ENCODE assay signal across 9 cellular contexts in the genomic region with DNA sequence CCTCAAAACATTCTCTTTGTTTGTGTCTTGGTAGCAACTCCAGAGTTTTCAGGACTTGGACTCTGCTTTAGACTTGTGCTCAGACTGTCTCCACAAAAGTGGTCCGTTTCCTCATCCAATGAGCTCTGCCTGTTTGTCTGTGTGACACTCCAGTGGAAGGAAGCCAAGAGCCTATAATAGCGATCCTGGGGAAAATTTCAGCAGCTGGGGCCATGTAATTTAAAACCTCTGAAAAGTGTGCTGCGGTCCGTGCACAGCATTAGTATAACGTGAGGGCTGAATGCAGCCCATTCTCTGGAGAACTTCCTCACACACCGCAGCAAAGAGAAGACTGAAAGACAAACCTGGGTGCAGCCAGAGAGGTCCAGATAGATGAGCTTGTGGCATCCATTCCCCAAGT. TPM values are rescaled to one million over a fixed set of nuclear protein-coding genes. Genes with fewer than 3 reads are reported as not detected.
DNase-seq lines count a peak whose midpoint lies in the region; ATAC-seq and TF ChIP-seq lines count a peak whose summit lies in the region.
"Had no signal": no experiment of that assay in that cellular context is flagged by ENCODE, and none has a peak within 500 bp of the region (broad histone marks: within the 10 kb centered on the region; RNA-seq: fewer than 3 reads in every experiment).

A gene with protein sequence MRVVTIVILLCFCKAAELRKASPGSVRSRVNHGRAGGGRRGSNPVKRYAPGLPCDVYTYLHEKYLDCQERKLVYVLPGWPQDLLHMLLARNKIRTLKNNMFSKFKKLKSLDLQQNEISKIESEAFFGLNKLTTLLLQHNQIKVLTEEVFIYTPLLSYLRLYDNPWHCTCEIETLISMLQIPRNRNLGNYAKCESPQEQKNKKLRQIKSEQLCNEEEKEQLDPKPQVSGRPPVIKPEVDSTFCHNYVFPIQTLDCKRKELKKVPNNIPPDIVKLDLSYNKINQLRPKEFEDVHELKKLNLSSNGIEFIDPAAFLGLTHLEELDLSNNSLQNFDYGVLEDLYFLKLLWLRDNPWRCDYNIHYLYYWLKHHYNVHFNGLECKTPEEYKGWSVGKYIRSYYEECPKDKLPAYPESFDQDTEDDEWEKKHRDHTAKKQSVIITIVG (plus strand): TSS at position 259 of the 400 bp plus-strand sequence. CDS start 20,914 bp downstream, outside the sequence.

- H3K27me3 ChIP-seq in breast epithelium = no peaks in the 10 kb centered on the region
- no peaks in the 10 kb centered on the region for H3K27me3 ChIP-seq in kidney epithelial cell (ENCODE audit: control insufficient read depth, insufficient read depth, low read length)

- H3K27ac ChIP-seq in breast epithelium = peak within 1 kb of the TSS; percentile 7 to 73

- no peaks in the 10 kb centered on the region for H3K27me3 Mint-ChIP-seq in MCF 10A (ENCODE audit: insufficient read depth, unreplicated experiment)

- CTCF ChIA-PET in MCF 10A (lab: Yijun Ruan, JAX) = no interaction called here

- H3K27ac Mint-ChIP-seq in MCF 10A (ENCODE audit: low read depth, unreplicated experiment) = no peak within 1 kb of the TSS
- H3K27ac Mint-ChIP-seq: activated T-cell treated with anti-CD3 and anti-CD28 coated beads, Interleukin-2, amount 50 U/mL, for 72 hours had no signal

- no peaks in the 10 kb centered on the region for H3K9me3 ChIP-seq in breast epithelium

- no peaks in the 10 kb centered on the region for H3K4me1 ChIP-seq in breast epithelium

- no peaks in the 10 kb centered on the region for H3K36me3 Mint-ChIP-seq in MCF 10A (ENCODE audit: insufficient read depth, unreplicated experiment)

- H3K4me3 Mint-ChIP-seq in MCF 10A (ENCODE audit: unreplicated experiment) = no peak within 1 kb of the TSS
- H3K4me3 Mint-ChIP-seq: activated T-cell treated with anti-CD3 and anti-CD28 coated beads, Interleukin-2, amount 50 U/mL, for 72 hours had no signal

- H3K36me3 ChIP-seq in breast epithelium = no peaks in the 10 kb centered on the region
- H3K36me3 ChIP-seq in kidney epithelial cell (ENCODE audit: control insufficient read depth, insufficient read depth, low read length) = no peaks in the 10 kb centered on the region

- intact Hi-C loops in breast epithelium (cut with DNase I; ENCODE audit: low total_unique reads) = no loop called here
- intact Hi-C loops in MCF 10A (cut with micrococcal nuclease) = loop anchor here (10.0 kb wide), 1 partner anchor 152 kb away; no protein-coding TSS in a partner anchor
- intact Hi-C loops in posterior vena cava (cut with DNase I) = no loop called here

- POLR2A ChIA-PET in MCF 10A (lab: Yijun Ruan, JAX) = no interaction called here

- no peaks in the 10 kb centered on the region for H3K9me3 Mint-ChIP-seq in MCF 10A (ENCODE audit: unreplicated experiment)

- no peak for TF ChIP-seq POLR2A in breast epithelium (IDR thresholded peaks at IDR 0.05)

- peaks cover 16% of the 10 kb centered on the region for H3K4me1 Mint-ChIP-seq in MCF 10A (ENCODE audit: insufficient read depth, unreplicated experiment)

- DNase-seq in breast epithelium (ENCODE audit: low spot score in 2 of 2) = no peak
- no peak for DNase-seq in MCF 10A (ENCODE audit: unreplicated experiment)
- DNase-seq in kidney epithelial cell (ENCODE audit: low read depth) = peak; percentile 68
- no peak for DNase-seq in effector CD8-positive, alpha-beta T cell (lab: John Stamatoyannopoulos, UW)
- DNase-seq in posterior vena cava (ENCODE audit: low spot score) = no peak
- DNase-seq: activated T-cell treated with anti-CD3 and anti-CD28 coated beads, Interleukin-2, amount 50 U/mL, for 72 hours had no signal

- ATAC-seq in HG02571 (IDR thresholded peaks at IDR 0.05; ENCODE audit: unreplicated experiment) (no peak), GM19455 (IDR thresholded peaks at IDR 0.05; ENCODE audit: unreplicated experiment) (no peak)
- ATAC-seq: activated T-cell treated with anti-CD3 and anti-CD28 coated beads, Interleukin-2, amount 50 U/mL, for 72 hours had no signal

- H3K4me3 ChIP-seq in breast epithelium (peak within 1 kb of the TSS; percentile 14 to 54 (median 28)), WI38 (ENCODE audit: low read depth, low read length) (peak within 1 kb of the TSS; percentile 70), kidney epithelial cell (ENCODE audit: low read depth, low read length) (peak within 1 kb of the TSS; percentile 37)

- TF ChIP-seq CTCF in breast epithelium (IDR thresholded peaks at IDR 0.05) (no peak), MCF 10A (IDR thresholded peaks at IDR 0.05; ENCODE audit: unreplicated experiment) (no peak), WI38 (IDR thresholded peaks at IDR 0.05; ENCODE audit: low read depth, low read length) (no peak), kidney epithelial cell (IDR thresholded peaks at IDR 0.05; ENCODE audit: insufficient read depth, low read length, poor library complexity, severe bottlenecking) (no peak)

- no TSS peak for BruUV-seq in MCF 10A (replicated peaks; lab: Mats Ljungman, UMichigan)

RNA-seq across cellular contexts. Expression of the gene that starts here (rescaled TPM):
- total RNA-seq in breast epithelium = 10 to 100 TPM in 1 of 3 donors, 1 to 10 TPM in 2; 1.4 to 19.3 (median 8.2) TPM
- 0.21 and 0.83 TPM in 2 replicates for total RNA-seq in MCF 10A (2022)
- 6.2 and 6.8 TPM in 2 replicates for total RNA-seq in kidney epithelial cell
- total RNA-seq in posterior vena cava = 10 to 100 TPM in 1 of 2 donors, 1 to 10 TPM in 1; 1.4 to 11.1 TPM
